In the genomic region with DNA sequence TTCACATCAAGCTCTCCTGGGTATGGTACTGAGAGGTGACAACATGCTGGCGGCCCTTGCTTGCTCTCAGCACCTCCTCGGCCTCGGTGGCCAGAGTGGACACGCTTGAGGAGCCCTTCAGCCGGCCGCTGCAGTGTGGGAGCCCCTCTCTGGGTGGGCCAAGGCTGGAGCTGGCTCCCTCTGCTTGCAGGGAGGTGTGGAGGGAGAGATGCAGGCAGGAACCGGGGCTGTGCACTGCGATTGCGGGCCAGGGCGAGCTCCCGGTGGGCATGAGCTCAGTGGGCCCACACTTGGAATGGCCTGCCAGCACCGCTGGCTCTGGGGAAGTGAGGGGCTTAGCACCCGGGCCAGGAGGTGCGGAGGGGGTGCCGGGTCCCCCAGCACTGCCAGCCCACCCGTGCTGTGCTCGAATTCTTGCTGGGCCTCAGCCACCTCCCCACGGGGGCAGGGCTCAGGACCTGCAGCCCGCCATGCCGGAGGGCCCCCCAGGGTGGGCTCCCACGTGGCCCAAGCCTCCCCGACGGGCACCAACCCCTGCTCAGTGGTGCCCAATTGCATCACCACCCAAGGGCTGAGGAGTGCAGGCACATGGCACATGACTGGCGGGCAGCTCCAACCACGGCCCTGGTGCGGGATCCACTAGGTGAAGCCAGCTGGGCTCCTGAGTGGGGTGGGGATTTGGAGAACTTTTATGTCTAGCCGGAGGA, we compare ENCODE assay signal across 17 cellular contexts.
"Had no signal": no experiment of that assay in that cellular context is flagged by ENCODE, and none has a peak within 500 bp of the region (broad histone marks: within the 10 kb centered on the region; RNA-seq: fewer than 3 reads in every experiment).

No MANE protein-coding gene starts in this region.

- DNase-seq: dorsolateral prefrontal cortex; effector CD4-positive, alpha-beta T cell; mammary epithelial cell; mesendoderm; midbrain; naive thymus-derived CD4-positive, alpha-beta T cell; psoas muscle; sigmoid colon; stimulated activated CD4-positive, alpha-beta T cell treated with anti-CD3 and anti-CD28 coated beads, Interleukin-4, amount 100 ng/mL, for 4 hours; stimulated activated naive B cell treated with anti-CD40 and anti-IgM and Interleukin-4, amounts not matched to agents 10 μg/mL and 1 μg/mL and 100 μg/mL, for 72 hours; stomach; thyroid gland; trophoblast cell had no signal

- H3K27ac ChIP-seq: dorsolateral prefrontal cortex, neural progenitor cell, psoas muscle, sigmoid colon, stomach, thyroid gland had no signal

- H3K27ac Mint-ChIP-seq: naive thymus-derived CD4-positive, alpha-beta T cell; nephron; neural progenitor cell; stimulated activated naive B cell treated with anti-CD40 and anti-IgM and Interleukin-4, amounts not matched to agents 10 μg/mL and 1 μg/mL and 100 μg/mL, for 72 hours had no signal

- H3K36me3 ChIP-seq: neural progenitor cell, sigmoid colon, stomach, thyroid gland had no signal

- H3K27me3 Mint-ChIP-seq: stimulated activated naive B cell treated with anti-CD40 and anti-IgM and Interleukin-4, amounts not matched to agents 10 μg/mL and 1 μg/mL and 100 μg/mL, for 72 hours had no signal

- H3K9me3 ChIP-seq: psoas muscle, sigmoid colon, thyroid gland had no signal

- H3K27me3 ChIP-seq: dorsolateral prefrontal cortex, neural progenitor cell, sigmoid colon, stomach, thyroid gland had no signal

- H3K4me3 ChIP-seq: dorsolateral prefrontal cortex, neural progenitor cell, psoas muscle, sigmoid colon, stomach, thyroid gland had no signal

- ATAC-seq: left lobe of liver; naive thymus-derived CD4-positive, alpha-beta T cell; psoas muscle; right cardiac atrium; stimulated activated naive B cell treated with anti-CD40 and anti-IgM and Interleukin-4, amounts not matched to agents 10 μg/mL and 1 μg/mL and 100 μg/mL, for 72 hours had no signal

- H3K4me1 Mint-ChIP-seq: naive thymus-derived CD4-positive, alpha-beta T cell; neural progenitor cell; stimulated activated naive B cell treated with anti-CD40 and anti-IgM and Interleukin-4, amounts not matched to agents 10 μg/mL and 1 μg/mL and 100 μg/mL, for 72 hours had no signal

- H3K36me3 Mint-ChIP-seq: neural progenitor cell; stimulated activated naive B cell treated with anti-CD40 and anti-IgM and Interleukin-4, amounts not matched to agents 10 μg/mL and 1 μg/mL and 100 μg/mL, for 72 hours had no signal

- H3K4me1 ChIP-seq: neural progenitor cell, psoas muscle, sigmoid colon, stomach, thyroid gland had no signal

- H3K4me3 Mint-ChIP-seq: naive thymus-derived CD4-positive, alpha-beta T cell; nephron; neural progenitor cell; stimulated activated naive B cell treated with anti-CD40 and anti-IgM and Interleukin-4, amounts not matched to agents 10 μg/mL and 1 μg/mL and 100 μg/mL, for 72 hours had no signal
